Comparison of ENCODE assay signal across 21 cellular contexts in genomic region chr6:75196051-75196743, GRCh38. TPM values are rescaled to one million over a fixed set of nuclear protein-coding genes. Genes with fewer than 3 reads are reported as not detected.
DNase-seq lines count a peak whose midpoint lies in the region; ATAC-seq, FAIRE-seq and TF ChIP-seq lines count a peak whose summit lies in the region.
"Had no signal": no experiment of that assay in that cellular context is flagged by ENCODE, and none has a peak within 500 bp of the region (broad histone marks: within the 10 kb centered on the region; RNA-seq: fewer than 3 reads in every experiment).

No MANE protein-coding gene starts in this region.

- dilution Hi-C loops in keratinocyte (cut with MboI; ENCODE audit: extremely low pct_ligation_motif_present, low sequenced_read_pairs): no loop called here

- H3K36me3 Mint-ChIP-seq in chondrocyte (ENCODE audit: low read depth): peaks cover 24% of the 10 kb centered on the region
- H3K36me3 Mint-ChIP-seq: activated naive CD4-positive, alpha-beta T cell treated with anti-CD3 and anti-CD28 coated beads, Interleukin-2, amount 50 U/mL, for 24 hours; stimulated activated effector memory CD8-positive, alpha-beta T cell treated with anti-CD3 and anti-CD28 coated beads, Interleukin-12 subunit alpha, Interleukin-12 subunit beta, amount 100 ng/mL, for 72 hours; WTC11 had no signal

- no peaks in the 10 kb centered on the region for H3K9me1 ChIP-seq in keratinocyte (ENCODE audit: control insufficient read depth, extremely low read depth, insufficient read depth, low read length)

- H3K9me3 Mint-ChIP-seq in chondrocyte (ENCODE audit: low read depth): no peaks in the 10 kb centered on the region
- H3K9me3 Mint-ChIP-seq: activated naive CD4-positive, alpha-beta T cell treated with anti-CD3 and anti-CD28 coated beads, Interleukin-2, amount 50 U/mL, for 24 hours; stimulated activated effector memory CD8-positive, alpha-beta T cell treated with anti-CD3 and anti-CD28 coated beads, Interleukin-12 subunit alpha, Interleukin-12 subunit beta, amount 100 ng/mL, for 72 hours; WTC11 had no signal

- H3K27ac ChIP-seq in keratinocyte (ENCODE audit: control insufficient read depth, insufficient read depth, low read length): peak overlapping the region; percentile 75
- no peak overlapping the region for H3K27ac ChIP-seq in WERI-Rb-1
- H3K27ac ChIP-seq: right atrium auricular region, thoracic aorta had no signal

- peaks cover 29% of the 10 kb centered on the region for H3K4me1 ChIP-seq in keratinocyte (ENCODE audit: control insufficient read depth, extremely low read depth, insufficient read depth, low read length)
- H3K4me1 ChIP-seq: right atrium auricular region had no signal

- H3K27me3 ChIP-seq in keratinocyte (ENCODE audit: control insufficient read depth, extremely low read depth, insufficient read depth, low read length) (no peaks in the 10 kb centered on the region), WERI-Rb-1 (ENCODE audit: insufficient read depth, low read depth, severe bottlenecking) (peaks cover 25% of the 10 kb centered on the region)
- H3K27me3 ChIP-seq: right atrium auricular region had no signal

- peak overlapping the region; percentile 68 for H3K4me2 ChIP-seq in keratinocyte (ENCODE audit: control insufficient read depth, extremely low read depth, insufficient read depth, low read depth, low read length)

- no peak for TF ChIP-seq CTCF in chondrocyte (IDR thresholded peaks at IDR 0.05)
- no peak for TF ChIP-seq CTCF in keratinocyte (optimal IDR thresholded peaks at IDR 0.05 in 1 of 3, IDR thresholded peaks at IDR 0.05 in 1 of 3, conservative IDR thresholded peaks at IDR 0.05 in 1 of 3; ENCODE audit: extremely low read depth in 1 of 3, insufficient read depth in 2 of 3, low read length in 3 of 3)
- no peak for TF ChIP-seq CTCF in WERI-Rb-1 (IDR thresholded peaks at IDR 0.05; ENCODE audit: low read depth, low read length)

- H3K79me2 ChIP-seq in keratinocyte (ENCODE audit: control insufficient read depth, insufficient read depth, low read length): peaks cover 46% of the 10 kb centered on the region

- H3K27ac Mint-ChIP-seq in chondrocyte (ENCODE audit: unreplicated experiment): peak overlapping the region; percentile 68
- H3K27ac Mint-ChIP-seq: activated naive CD4-positive, alpha-beta T cell treated with anti-CD3 and anti-CD28 coated beads, Interleukin-2, amount 50 U/mL, for 24 hours; stimulated activated effector memory CD8-positive, alpha-beta T cell treated with anti-CD3 and anti-CD28 coated beads, Interleukin-12 subunit alpha, Interleukin-12 subunit beta, amount 100 ng/mL, for 72 hours; WTC11 had no signal

- no peak overlapping the region for H2AFZ ChIP-seq in keratinocyte (ENCODE audit: control insufficient read depth, low read length)

- ATAC-seq in HG03135 (IDR thresholded peaks at IDR 0.05; ENCODE audit: unreplicated experiment): no peak
- no peak for ATAC-seq in HG03097 (IDR thresholded peaks at IDR 0.05; ENCODE audit: low FRiP score, unreplicated experiment)
- ATAC-seq: left ventricle myocardium superior; stimulated activated effector memory CD8-positive, alpha-beta T cell treated with anti-CD3 and anti-CD28 coated beads, Interleukin-12 subunit alpha, Interleukin-12 subunit beta, amount 100 ng/mL, for 72 hours; WTC11 had no signal

- H4K20me1 ChIP-seq in keratinocyte (ENCODE audit: control insufficient read depth, extremely low read depth, insufficient read depth, low read length): no peaks in the 10 kb centered on the region

- no peak overlapping the region for H3K4me3 Mint-ChIP-seq in chondrocyte (ENCODE audit: unreplicated experiment)
- H3K4me3 Mint-ChIP-seq: activated naive CD4-positive, alpha-beta T cell treated with anti-CD3 and anti-CD28 coated beads, Interleukin-2, amount 50 U/mL, for 24 hours; stimulated activated effector memory CD8-positive, alpha-beta T cell treated with anti-CD3 and anti-CD28 coated beads, Interleukin-12 subunit alpha, Interleukin-12 subunit beta, amount 100 ng/mL, for 72 hours; WTC11 had no signal

- H3K27me3 Mint-ChIP-seq in chondrocyte (ENCODE audit: low read depth): no peaks in the 10 kb centered on the region

- H3K4me1 Mint-ChIP-seq in chondrocyte (ENCODE audit: low read depth): peaks cover 50% of the 10 kb centered on the region
- H3K4me1 Mint-ChIP-seq: activated naive CD4-positive, alpha-beta T cell treated with anti-CD3 and anti-CD28 coated beads, Interleukin-2, amount 50 U/mL, for 24 hours; stimulated activated effector memory CD8-positive, alpha-beta T cell treated with anti-CD3 and anti-CD28 coated beads, Interleukin-12 subunit alpha, Interleukin-12 subunit beta, amount 100 ng/mL, for 72 hours; WTC11 had no signal

- H3K36me3 ChIP-seq in keratinocyte (ENCODE audit: control insufficient read depth in 2 of 2, extremely low read depth in 1 of 2, insufficient read depth in 2 of 2, low read length in 2 of 2) (peaks cover 0 to 3% of the 10 kb centered on the region in 2 experiments), WERI-Rb-1 (no peaks in the 10 kb centered on the region)
- H3K36me3 ChIP-seq: right atrium auricular region had no signal

- H3K9me3 ChIP-seq in keratinocyte (ENCODE audit: control insufficient read depth, low read depth, low read length): no peaks in the 10 kb centered on the region
- no peaks in the 10 kb centered on the region for H3K9me3 ChIP-seq in WERI-Rb-1 (ENCODE audit: severe bottlenecking)
- H3K9me3 ChIP-seq: right atrium auricular region, thoracic aorta had no signal

- DNase-seq in EH (ENCODE audit: low read depth) (peak; percentile 93), M059J (ENCODE audit: low read depth) (peak; percentile 90), chondrocyte (ENCODE audit: low spot score) (no peak), keratinocyte (ENCODE audit: low read depth, low spot score) (peak; percentile 74), WERI-Rb-1 (no peak), NCI-H446 treated with DMSO at 0.1 percent for 48 hours (lab: John Stamatoyannopoulos, UW) (no peak)
- DNase-seq: activated T-cell treated with anti-CD3 and anti-CD28 coated beads, Interleukin-2, amount 50 U/mL, for 48 hours; DMS79 treated with DMSO at 0.1 percent for 48 hours; glutamatergic neuron; left ventricle myocardium superior; NCI-H1417; stimulated activated CD4-positive, alpha-beta T cell treated with anti-CD3 and anti-CD28 coated beads, Interleukin-15, amount 100 ng/mL, for 24 hours had no signal

- no peak for FAIRE-seq in keratinocyte (lab: Jason Lieb, UNC)

- no peak overlapping the region for H3K4me3 ChIP-seq in keratinocyte (ENCODE audit: control insufficient read depth in 2 of 3, extremely low read depth in 1 of 3, insufficient read depth in 2 of 3, low read depth in 1 of 3, low read length in 3 of 3)
- no peak overlapping the region for H3K4me3 ChIP-seq in WERI-Rb-1 (ENCODE audit: low read depth, low read length)
- H3K4me3 ChIP-seq: right atrium auricular region, thoracic aorta had no signal

- no peak overlapping the region for H3K9ac ChIP-seq in keratinocyte (ENCODE audit: control insufficient read depth, extremely low read depth, insufficient read depth, low read length)

RNA-seq across cellular contexts. Expression of gene COL12A1, which starts 9.7 kb away (rescaled TPM):
- 147 and 336 TPM in 2 replicates for total RNA-seq in M059J (2014; rRNA removed; shearing (Covaris generic))
- total RNA-seq in chondrocyte: 1,995 to 2,753 TPM (median 2,073 TPM) in 3 replicates
- polyA plus RNA-seq in keratinocyte: 82.3 to 152 TPM (median 96.9 TPM) in 3 replicates
- polyA plus RNA-seq in keratinocyte (2011; ENCODE audit: low read depth): 7.1 TPM
- polyA plus RNA-seq in keratinocyte (2011; cell fraction: cytosol; rRNA removed): 15.0 and 22.4 TPM in 2 replicates
- 195 and 205 TPM in 2 replicates for polyA plus RNA-seq in keratinocyte (2011; cell fraction: nucleus; rRNA removed)
- polyA plus RNA-seq in keratinocyte (2012; ENCODE audit: low replicate concordance): 3.6 and 129 TPM in 2 replicates
- polyA minus RNA-seq in keratinocyte: 274 to 427 TPM (median 290 TPM) in 3 replicates
- 51.0 TPM for polyA minus RNA-seq in keratinocyte (2011; cell fraction: cytosol; rRNA and poly(A)+ RNA removed)
- 365 and 633 TPM in 2 replicates for polyA minus RNA-seq in keratinocyte (2011; cell fraction: nucleus; rRNA and poly(A)+ RNA removed)
- total RNA-seq: OCI-LY7; T-helper 2 cell treated with Interferon-gamma antibody and Interleukin-4, amounts not matched to agents 100 ng/mL and 5 ng/mL, for 36 hours had no signal

RNA-seq across cellular contexts. Expression of gene COX7A2, which starts 47.4 kb away (rescaled TPM):
- total RNA-seq in M059J (2014; rRNA removed; shearing (Covaris generic)): 333 and 839 TPM in 2 replicates
- total RNA-seq in chondrocyte: 302 to 311 TPM (median 303 TPM) in 3 replicates
- 160 to 489 TPM (median 474 TPM) in 3 replicates for polyA plus RNA-seq in keratinocyte
- polyA plus RNA-seq in keratinocyte (2011; ENCODE audit: low read depth): 441 TPM
- polyA plus RNA-seq in keratinocyte (2011; cell fraction: cytosol; rRNA removed): 152 and 383 TPM in 2 replicates
- 97.3 and 102 TPM in 2 replicates for polyA plus RNA-seq in keratinocyte (2011; cell fraction: nucleus; rRNA removed)
- polyA plus RNA-seq in keratinocyte (2012; ENCODE audit: low replicate concordance): 399 and 440 TPM in 2 replicates
- polyA minus RNA-seq in keratinocyte: 31.6 to 65.8 TPM (median 56.6 TPM) in 3 replicates
- 76.7 TPM for polyA minus RNA-seq in keratinocyte (2011; cell fraction: cytosol; rRNA and poly(A)+ RNA removed)
- polyA minus RNA-seq in keratinocyte (2011; cell fraction: nucleus; rRNA and poly(A)+ RNA removed): 8.4 and 14.3 TPM in 2 replicates

Comparison
In these comparisons a context has a peak if more than half of its experiments do, and no peak if none do; other contexts are left out.
1. DNase-seq: peak in EH (single experiment), M059J (single experiment) and keratinocyte (single experiment); none in chondrocyte (single experiment), WERI-Rb-1 (single experiment) and NCI-H446 treated with DMSO at 0.1 percent for 48 hours (single experiment).